In genomic region chr16:57486858-57487834, GRCh38 we compare ENCODE assay signal across 8 cellular contexts. TPM values are rescaled to one million over a fixed set of nuclear protein-coding genes. Genes with fewer than 3 reads are reported as not detected.
DNase-seq lines count a peak whose midpoint lies in the region; ATAC-seq and TF ChIP-seq lines count a peak whose summit lies in the region.

No MANE protein-coding gene starts in this region.

- H3K4me3 ChIP-seq in cardiac muscle cell (peak overlapping the region; percentile 100), ascending aorta (peak overlapping the region; percentile 84 to 93), mesodermal cell (ENCODE audit: extremely low read depth, insufficient read depth, low read length, poor library complexity, severe bottlenecking) (peak overlapping the region; percentile 88), vagina (peak overlapping the region; percentile 85 to 93)

- no peak for TF ChIP-seq CTCF in cardiac muscle cell (IDR thresholded peaks at IDR 0.05; ENCODE audit: low read depth, low read length)
- no peak for TF ChIP-seq CTCF in ascending aorta (IDR thresholded peaks at IDR 0.05)
- TF ChIP-seq CTCF in vagina (IDR thresholded peaks at IDR 0.05): no peak

- H3K27ac ChIP-seq in cardiac muscle cell: peak overlapping the region; percentile 77
- peak overlapping the region; percentile 91 to 94 for H3K27ac ChIP-seq in ascending aorta
- H3K27ac ChIP-seq in mesodermal cell (ENCODE audit: low read depth, low read length, severe bottlenecking): peak overlapping the region; percentile 50
- H3K27ac ChIP-seq in vagina: peak overlapping the region; percentile 77

- H3K27me3 ChIP-seq in cardiac muscle cell (no peaks in the 10 kb centered on the region), ascending aorta (no peaks in the 10 kb centered on the region), vagina (no peaks in the 10 kb centered on the region)

- peaks cover 3% of the 10 kb centered on the region for H3K36me3 ChIP-seq in cardiac muscle cell
- no peaks in the 10 kb centered on the region for H3K36me3 ChIP-seq in ascending aorta
- peaks cover 33% of the 10 kb centered on the region for H3K36me3 ChIP-seq in mesodermal cell (ENCODE audit: control insufficient read depth, insufficient read depth, low read length)
- H3K36me3 ChIP-seq in vagina: no peaks in the 10 kb centered on the region

- TF ChIP-seq POLR2A in vagina (IDR thresholded peaks at IDR 0.05): no peak

- intact Hi-C loops in left ventricle myocardium superior (cut with micrococcal nuclease): no loop called here
- intact Hi-C loops in ascending aorta (cut with DNase I): loop anchor here (1.0 to 2.0 kb wide), 2 partner anchors 40 to 49 kb away; partner anchors contain the start of genes CCDC102A, CIAPIN1 and COQ9
- intact Hi-C loops in vagina (cut with DNase I): no loop called here

- WGBS in mesodermal cell (ENCODE audit: insufficient coverage in 2 of 2), 2 experiments: 56 to 85% methylated on average over 6 of the region's 8 CpGs

- H3K9me3 ChIP-seq in cardiac muscle cell (ENCODE audit: low read depth): no peaks in the 10 kb centered on the region
- H3K9me3 ChIP-seq in ascending aorta: no peaks in the 10 kb centered on the region
- peaks cover 7% of the 10 kb centered on the region for H3K9me3 ChIP-seq in mesodermal cell (ENCODE audit: control insufficient read depth, low read length)
- H3K9me3 ChIP-seq in vagina: no peaks in the 10 kb centered on the region

- H3K4me1 ChIP-seq in cardiac muscle cell (ENCODE audit: low read depth) (peaks cover 24% of the 10 kb centered on the region), ascending aorta (peaks cover 7 to 32% of the 10 kb centered on the region in 2 donors), mesodermal cell (ENCODE audit: control insufficient read depth, insufficient read depth, low read length, poor library complexity, severe bottlenecking) (peaks cover 30% of the 10 kb centered on the region), vagina (peaks cover 37% of the 10 kb centered on the region)

- DNase-seq in cardiac muscle cell (ENCODE audit: low read depth in 1 of 2, low spot score in 1 of 2) (no peak), left ventricle myocardium superior (no peak), ascending aorta (ENCODE audit: low spot score in 2 of 2) (no peak), vagina (ENCODE audit: extremely low spot score in 2 of 2) (no peak), ecto neural progenitor cell (ENCODE audit: low spot score) (no peak), SIG-M5 treated with dmso at 0.1 percent for 504 hours (lab: John Stamatoyannopoulos, UW; ENCODE audit: unreplicated experiment) (no peak)
- no peak for DNase-seq in activated CD8-positive, alpha-beta memory T cell treated with anti-CD3 and anti-CD28 coated beads, Interleukin-2, amount 50 U/mL, for 48 hours

- ATAC-seq in left ventricle myocardium superior: no peak

RNA-seq across cellular contexts. Expression of gene DOK4, which starts 0.9 kb away (rescaled TPM):
- 1,502 and 2,409 TPM in 2 replicates for total RNA-seq in cardiac muscle cell
- 1,563 and 2,826 TPM in 2 replicates for polyA plus RNA-seq in cardiac muscle cell
- 9.1 TPM for total RNA-seq in left ventricle myocardium superior
- total RNA-seq in ascending aorta: 40.2 TPM
- 710 TPM for polyA plus RNA-seq in mesodermal cell (2013, experiment 1 of 2)
- 670 TPM for polyA plus RNA-seq in mesodermal cell (2013, experiment 2 of 2)
- 19.4 TPM for total RNA-seq in vagina

RNA-seq across cellular contexts. Expression of gene POLR2C, which starts 24.7 kb away (rescaled TPM):
- 126 and 164 TPM in 2 replicates for total RNA-seq in cardiac muscle cell
- polyA plus RNA-seq in cardiac muscle cell: 80.0 and 83.5 TPM in 2 replicates
- total RNA-seq in left ventricle myocardium superior: 37.3 TPM
- 110 TPM for total RNA-seq in ascending aorta
- polyA plus RNA-seq in mesodermal cell (2013, experiment 1 of 2): 107 TPM
- polyA plus RNA-seq in mesodermal cell (2013, experiment 2 of 2): 90.5 TPM
- 127 TPM for total RNA-seq in vagina

RNA-seq across cellular contexts. Expression of gene COQ9, which starts 39.9 kb away (rescaled TPM):
- 111 and 115 TPM in 2 replicates for total RNA-seq in cardiac muscle cell
- polyA plus RNA-seq in cardiac muscle cell: 147 and 152 TPM in 2 replicates
- 205 TPM for total RNA-seq in left ventricle myocardium superior
- total RNA-seq in ascending aorta: 35.7 TPM
- 32.8 TPM for polyA plus RNA-seq in mesodermal cell (2013, experiment 1 of 2)
- 34.7 TPM for polyA plus RNA-seq in mesodermal cell (2013, experiment 2 of 2)
- 37.6 TPM for total RNA-seq in vagina

RNA-seq across cellular contexts. Expression of gene CIAPIN1, which starts 40.0 kb away (rescaled TPM):
- 65.5 and 74.2 TPM in 2 replicates for total RNA-seq in cardiac muscle cell
- polyA plus RNA-seq in cardiac muscle cell: 139 and 156 TPM in 2 replicates
- total RNA-seq in left ventricle myocardium superior: 52.2 TPM
- total RNA-seq in ascending aorta: 28.7 TPM
- 64.5 TPM for polyA plus RNA-seq in mesodermal cell (2013, experiment 1 of 2)
- 59.6 TPM for polyA plus RNA-seq in mesodermal cell (2013, experiment 2 of 2)
- 28.0 TPM for total RNA-seq in vagina

RNA-seq across cellular contexts. Expression of gene CCDC102A, which starts 49.2 kb away (rescaled TPM):
- 41.3 and 51.9 TPM in 2 replicates for total RNA-seq in cardiac muscle cell
- polyA plus RNA-seq in cardiac muscle cell: 30.1 and 43.8 TPM in 2 replicates
- 13.2 TPM for total RNA-seq in left ventricle myocardium superior
- total RNA-seq in ascending aorta: 13.7 TPM
- polyA plus RNA-seq in mesodermal cell (2013, experiment 1 of 2): 10.6 TPM
- 12.0 TPM for polyA plus RNA-seq in mesodermal cell (2013, experiment 2 of 2)
- total RNA-seq in vagina: 22.1 TPM

Comparison
In these comparisons a context has a peak if more than half of its experiments do, and no peak if none do; other contexts are left out.
1. RNA of gene DOK4, which starts 0.9 kb away (total RNA-seq): 1,502 to 2,409 TPM in cardiac muscle cell; 40.2 TPM in ascending aorta (single experiment), 19.4 TPM in vagina (single experiment) and 9.1 TPM in left ventricle myocardium superior (single experiment); every median in the first group is over 10 times any median in the second.
2. Peak in every context shown above with its lines, with median percentiles within 50 percentile points of each other: H3K27ac ChIP-seq and H3K4me3 ChIP-seq.